Comparison of ENCODE assay signal across 27 cellular contexts in genomic region chr5:120531215-120531614, GRCh38.
"Had no signal": no experiment of that assay in that cellular context is flagged by ENCODE, and none has a peak within 500 bp of the region (broad histone marks: within the 10 kb centered on the region; RNA-seq: fewer than 3 reads in every experiment).

No MANE protein-coding gene starts in this region.

- ATAC-seq: effector memory CD8-positive, alpha-beta T cell; left cardiac atrium; left lung; lower lobe of right lung; naive thymus-derived CD4-positive, alpha-beta T cell; sciatic nerve; stimulated activated memory B cell treated with anti-CD40 and anti-IgM and Interleukin-4, amounts not matched to agents 10 μg/mL and 1 μg/mL and 100 μg/mL, for 72 hours; stimulated activated naive CD8-positive, alpha-beta T cell treated with anti-CD3 and anti-CD28 coated beads, Interleukin-15, Interleukin-2, amounts not matched to agents 100 U/mL and 50 U/mL, for 24 hours had no signal

- H3K4me2 ChIP-seq: smooth muscle cell had no signal

- H3K4me1 ChIP-seq: esophagus squamous epithelium, left lung, lower lobe of right lung, prostate gland, right atrium auricular region, testis had no signal

- H3K27me3 Mint-ChIP-seq: effector memory CD8-positive, alpha-beta T cell; naive thymus-derived CD4-positive, alpha-beta T cell; stimulated activated memory B cell treated with anti-CD40 and anti-IgM and Interleukin-4, amounts not matched to agents 10 μg/mL and 1 μg/mL and 100 μg/mL, for 72 hours had no signal

- DNase-seq: cortex of kidney; effector memory CD8-positive, alpha-beta T cell; erythroblast; esophagus squamous epithelium; foreskin melanocyte; glutamatergic neuron; heart right ventricle; hippocampal formation; left cardiac atrium; left lung; lower lobe of right lung; naive thymus-derived CD4-positive, alpha-beta T cell; nucleus accumbens; stimulated activated CD4-positive, alpha-beta T cell treated with anti-CD3 and anti-CD28 coated beads, Interleukin-2, amount 100 ng/mL, for 24 hours; stimulated activated CD4-positive, alpha-beta T cell treated with anti-CD3 and anti-CD28 coated beads, Interleukin-4, amount 100 ng/mL, for 4 hours; stimulated activated naive CD8-positive, alpha-beta T cell treated with anti-CD3 and anti-CD28 coated beads, Interleukin-15, Interleukin-2, amounts not matched to agents 100 U/mL and 50 U/mL, for 24 hours; substantia nigra; testis; tibial artery had no signal

- H3K36me3 Mint-ChIP-seq: mesothelial cell of epicardium; naive thymus-derived CD4-positive, alpha-beta T cell; stimulated activated memory B cell treated with anti-CD40 and anti-IgM and Interleukin-4, amounts not matched to agents 10 μg/mL and 1 μg/mL and 100 μg/mL, for 72 hours; type B pancreatic cell had no signal

- H3K27ac Mint-ChIP-seq: effector memory CD8-positive, alpha-beta T cell; mesothelial cell of epicardium; naive thymus-derived CD4-positive, alpha-beta T cell; nephron; stimulated activated memory B cell treated with anti-CD40 and anti-IgM and Interleukin-4, amounts not matched to agents 10 μg/mL and 1 μg/mL and 100 μg/mL, for 72 hours; type B pancreatic cell had no signal

- H3K9me3 Mint-ChIP-seq: mesothelial cell of epicardium; nephron; stimulated activated memory B cell treated with anti-CD40 and anti-IgM and Interleukin-4, amounts not matched to agents 10 μg/mL and 1 μg/mL and 100 μg/mL, for 72 hours; type B pancreatic cell had no signal

- H3K9me3 ChIP-seq: esophagus squamous epithelium, heart right ventricle, left lung, lower lobe of right lung, prostate gland, right atrium auricular region, testis, tibial artery had no signal

- H3K4me3 ChIP-seq: esophagus squamous epithelium, heart right ventricle, left lung, lower lobe of right lung, prostate gland, right atrium auricular region, smooth muscle cell, testis, tibial artery had no signal

- H3K27ac ChIP-seq: esophagus squamous epithelium, heart right ventricle, left lung, lower lobe of right lung, prostate gland, right atrium auricular region, testis, tibial artery had no signal

- H3K4me1 Mint-ChIP-seq: mesothelial cell of epicardium; naive thymus-derived CD4-positive, alpha-beta T cell; stimulated activated memory B cell treated with anti-CD40 and anti-IgM and Interleukin-4, amounts not matched to agents 10 μg/mL and 1 μg/mL and 100 μg/mL, for 72 hours had no signal

- H3K36me3 ChIP-seq: esophagus squamous epithelium, heart right ventricle, left lung, lower lobe of right lung, prostate gland, right atrium auricular region, tibial artery had no signal

- H3K27me3 ChIP-seq: esophagus squamous epithelium, heart right ventricle, left lung, right atrium auricular region, testis, tibial artery had no signal

- H3K4me3 Mint-ChIP-seq: effector memory CD8-positive, alpha-beta T cell; mesothelial cell of epicardium; naive thymus-derived CD4-positive, alpha-beta T cell; nephron; stimulated activated memory B cell treated with anti-CD40 and anti-IgM and Interleukin-4, amounts not matched to agents 10 μg/mL and 1 μg/mL and 100 μg/mL, for 72 hours; type B pancreatic cell had no signal
